ENCODE assay signal across 14 cellular contexts in genomic region chr2:75100011-75100680, GRCh38.
DNase-seq lines count a peak whose midpoint lies in the region; ATAC-seq and TF ChIP-seq lines count a peak whose summit lies in the region.
"Had no signal": no experiment of that assay in that cellular context is flagged by ENCODE, and none has a peak within 500 bp of the region (broad histone marks: within the 10 kb centered on the region; RNA-seq: fewer than 3 reads in every experiment).

No MANE protein-coding gene starts in this region.

- TF ChIP-seq POLR2A in suprapubic skin (IDR thresholded peaks at IDR 0.05): no peak

- H3K9me3 ChIP-seq in RWPE2 (ENCODE audit: severe bottlenecking): no peaks in the 10 kb centered on the region
- H3K9me3 ChIP-seq in suprapubic skin: no peaks in the 10 kb centered on the region

- H3K36me3 ChIP-seq in RWPE2 (ENCODE audit: low read depth): no peaks in the 10 kb centered on the region
- no peaks in the 10 kb centered on the region for H3K36me3 ChIP-seq in suprapubic skin

- in situ Hi-C loops in KBM-7 (cut with MboI; ENCODE audit: low pct_unique_long_range_greater_than_20kb, low sequenced_read_pairs): no loop called here

- no peak overlapping the region for H3K4me3 ChIP-seq in RWPE2 (ENCODE audit: severe bottlenecking)
- H3K4me3 ChIP-seq in suprapubic skin: no peak overlapping the region

- peak overlapping the region; percentile 7 for H3K27ac ChIP-seq in RWPE2 (ENCODE audit: poor library complexity, severe bottlenecking)
- H3K27ac ChIP-seq in suprapubic skin: no peak overlapping the region

- peak; percentile 23 for DNase-seq in AG09319 (ENCODE audit: extremely low read depth, low read depth)
- peak; percentile 16 for DNase-seq in HK-2 (ENCODE audit: unreplicated experiment)
- no peak for DNase-seq in RWPE2 (ENCODE audit: low spot score)
- peak; percentile 86 for DNase-seq in foreskin melanocyte
- DNase-seq in KBM-7: no peak
- no peak for DNase-seq in suprapubic skin (ENCODE audit: low spot score in 2 of 2)
- no peak for DNase-seq in effector CD4-positive, alpha-beta T cell
- DNase-seq in GOT3 (lab: John Stamatoyannopoulos, UW): no peak
- DNase-seq: activated B cell treated with CpG ODN at 0.5 μM for 24 hours; activated naive CD4-positive, alpha-beta T cell treated with anti-CD3 and anti-CD28 coated beads, Interleukin-2, amount 10 ng/mL, durations not matched to agents 7 days and 5 days; DND-41; erythroblast; midbrain; NCI-H146 had no signal

- WGBS in suprapubic skin: 46% methylated on average over 2 of the region's 2 CpGs

- TF ChIP-seq CTCF in AG09319 (IDR thresholded peaks at IDR 0.05; ENCODE audit: low read depth, low read length) (no peak), RWPE2 (IDR thresholded peaks at IDR 0.05; ENCODE audit: poor library complexity, severe bottlenecking) (no peak), suprapubic skin (IDR thresholded peaks at IDR 0.05) (no peak)

- peak; percentile 87 for ATAC-seq in RWPE2 (ENCODE audit: low read depth)

- H3K27me3 ChIP-seq in RWPE2 (ENCODE audit: insufficient read depth, poor library complexity, severe bottlenecking) (no peaks in the 10 kb centered on the region), suprapubic skin (no peaks in the 10 kb centered on the region)

- TF ChIP-seq EP300 in suprapubic skin (IDR thresholded peaks at IDR 0.05): no peak

- peaks cover 6% of the 10 kb centered on the region for H3K4me1 ChIP-seq in RWPE2 (ENCODE audit: insufficient read depth, poor library complexity, severe bottlenecking)
- no peaks in the 10 kb centered on the region for H3K4me1 ChIP-seq in suprapubic skin

Comparison
In these comparisons a context has a peak if more than half of its experiments do, and no peak if none do; other contexts are left out.
1. DNase-seq: peak in AG09319 (single experiment), HK-2 (single experiment) and foreskin melanocyte (single experiment); none in RWPE2 (single experiment), KBM-7 (single experiment), suprapubic skin (0 of 2), effector CD4-positive, alpha-beta T cell (single experiment) and GOT3 (single experiment).